Comparison of ENCODE assay signal across 8 cellular contexts in genomic region chr19:4567584-4568071, GRCh38. TPM values are rescaled to one million over a fixed set of nuclear protein-coding genes. Genes with fewer than 3 reads are reported as not detected.
DNase-seq lines count a peak whose midpoint lies in the region; ATAC-seq, FAIRE-seq and TF ChIP-seq lines count a peak whose summit lies in the region.

No MANE protein-coding gene starts in this region.

- H3K36me3 ChIP-seq in WERI-Rb-1 (no peaks in the 10 kb centered on the region), bronchial epithelial cell (ENCODE audit: control insufficient read depth, insufficient read depth, low read length) (no peaks in the 10 kb centered on the region), right lobe of liver (no peaks in the 10 kb centered on the region)

- WGBS in right lobe of liver (ENCODE audit: insufficient coverage, low coverage, low lambda C conversion rate, missing lambda C conversion rate) = 37% methylated on average over 6 of the region's 14 CpGs

- H3K27ac ChIP-seq in WERI-Rb-1 = no peak overlapping the region
- H3K27ac ChIP-seq in right lobe of liver = no peak overlapping the region

- ATAC-seq in right lobe of liver (peak; percentile 68 to 83 (median 71)), HG02973 (IDR thresholded peaks at IDR 0.05; ENCODE audit: unreplicated experiment) (no peak), GM19395 (IDR thresholded peaks at IDR 0.05; ENCODE audit: unreplicated experiment) (no peak)

- intact Hi-C loops in right lobe of liver (cut with DNase I) = no loop called here

- H3K27me3 ChIP-seq in WERI-Rb-1 (ENCODE audit: insufficient read depth, low read depth, severe bottlenecking) (no peaks in the 10 kb centered on the region), bronchial epithelial cell (ENCODE audit: control insufficient read depth, insufficient read depth, low read length) (no peaks in the 10 kb centered on the region), right lobe of liver (no peaks in the 10 kb centered on the region)

- no peak for TF ChIP-seq POLR2A in right lobe of liver (IDR thresholded peaks at IDR 0.05)

- no peak for DNase-seq in AG09309 (ENCODE audit: low read depth)
- DNase-seq in HFF-Myc (ENCODE audit: extremely low read depth, low read depth) = no peak
- DNase-seq in WERI-Rb-1 = peak; percentile 87
- DNase-seq in bronchial epithelial cell (ENCODE audit: low read depth) = peak; percentile 28
- DNase-seq in right lobe of liver = peak in 2 of 3 donors; percentile 61 to 62
- DNase-seq in stimulated activated CD8-positive, alpha-beta memory T cell treated with anti-CD3 and anti-CD28 coated beads, Interleukin-2, amount 100 ng/mL, for 1 hour (ENCODE audit: low read depth in 2 of 2) = peak; percentile 23 to 33

- TF ChIP-seq CTCF in AG09309 (IDR thresholded peaks at IDR 0.05; ENCODE audit: control insufficient read depth, insufficient read depth, low read depth, low read length, missing control alignments) (peak; percentile 90), HFF-Myc (IDR thresholded peaks at IDR 0.05; ENCODE audit: low read depth, low read length, missing control alignments) (peak; percentile 93), WERI-Rb-1 (IDR thresholded peaks at IDR 0.05; ENCODE audit: low read depth, low read length) (peak; percentile 98), bronchial epithelial cell (IDR thresholded peaks at IDR 0.05; ENCODE audit: insufficient read depth, low read length, severe bottlenecking) (peak; percentile 84), right lobe of liver (IDR thresholded peaks at IDR 0.05) (peak; percentile 56 to 72 (median 64))

- no peak for FAIRE-seq in bronchial epithelial cell (lab: Jason Lieb, UNC)

- H3K9me3 ChIP-seq in WERI-Rb-1 (ENCODE audit: severe bottlenecking) = no peaks in the 10 kb centered on the region
- H3K9me3 ChIP-seq in right lobe of liver = no peaks in the 10 kb centered on the region

- no peak overlapping the region for H3K4me3 ChIP-seq in AG09309 (ENCODE audit: control insufficient read depth, low read depth, low read length)
- no peak overlapping the region for H3K4me3 ChIP-seq in HFF-Myc (replicated peaks; ENCODE audit: low read depth, low read length)
- H3K4me3 ChIP-seq in WERI-Rb-1 (ENCODE audit: low read depth, low read length) = no peak overlapping the region
- H3K4me3 ChIP-seq in bronchial epithelial cell (ENCODE audit: low read depth, low read length) = no peak overlapping the region
- no peak overlapping the region for H3K4me3 ChIP-seq in right lobe of liver

- H3K4me1 ChIP-seq in right lobe of liver = no peaks in the 10 kb centered on the region

RNA-seq across cellular contexts. Expression of gene SEMA6B, which starts 8.1 kb away (rescaled TPM):
- total RNA-seq in bronchial epithelial cell (under 0.01 TPM in 1 of 2 replicates, not detected in the other), right lobe of liver (1 to 10 TPM; 1.0 to 6.5 (median 2.3) TPM)

RNA-seq across cellular contexts. Expression of gene LRG1, which starts 27.8 kb away (rescaled TPM):
- total RNA-seq in bronchial epithelial cell (0.38 and 1.1 TPM in 2 replicates), right lobe of liver (1,000 to 10,000 TPM in 2 of 6 experiments, 100 to 1,000 TPM in 4; 331 to 1,334 (median 524) TPM)

RNA-seq across cellular contexts. Expression of gene PLIN5, which starts 32.6 kb away (rescaled TPM):
- under 0.01 TPM in 1 of 2 replicates, not detected in the other for total RNA-seq in bronchial epithelial cell
- total RNA-seq in right lobe of liver = 100 to 1,000 TPM in 4 of 6 experiments, 10 to 100 TPM in 2; 35.0 to 149 (median 117) TPM

RNA-seq across cellular contexts. Expression of gene PLIN4, which starts 49.3 kb away (rescaled TPM):
- 4.4 and 4.7 TPM in 2 replicates for total RNA-seq in bronchial epithelial cell
- 10 to 100 TPM; 28.4 to 51.2 (median 39.3) TPM for total RNA-seq in right lobe of liver

Comparison
In these comparisons a context has a peak if more than half of its experiments do, and no peak if none do; other contexts are left out.
1. DNase-seq: peak in WERI-Rb-1 (single experiment), bronchial epithelial cell (single experiment), right lobe of liver (2 of 3) and stimulated activated CD8-positive, alpha-beta memory T cell treated with anti-CD3 and anti-CD28 coated beads, Interleukin-2, amount 100 ng/mL, for 1 hour (2 of 2); none in AG09309 (single experiment) and HFF-Myc (single experiment).
2. ATAC-seq: peak in right lobe of liver (4 of 4); none in HG02973 (single experiment) and GM19395 (single experiment).
3. RNA of gene LRG1, which starts 27.8 kb away (total RNA-seq): 331 to 1,334 TPM in right lobe of liver; 0.38 to 1.1 TPM in bronchial epithelial cell; every median in the first group is over 100 times any median in the second.
4. RNA of gene PLIN5, which starts 32.6 kb away (total RNA-seq): 35.0 to 149 TPM in right lobe of liver; under 0.01 TPM in bronchial epithelial cell; every median in the first group is over 10 times any median in the second.
5. Peak in every context shown above with its lines, with median percentiles within 50 percentile points of each other: CTCF ChIP-seq.